ENCODE assay signal across 10 cellular contexts in genomic region chr9:129606161-129607025, GRCh38. TPM values are rescaled to one million over a fixed set of nuclear protein-coding genes. Genes with fewer than 3 reads are reported as not detected.
DNase-seq lines count a peak whose midpoint lies in the region; ATAC-seq, FAIRE-seq and TF ChIP-seq lines count a peak whose summit lies in the region.
"Had no signal": no experiment of that assay in that cellular context is flagged by ENCODE, and none has a peak within 500 bp of the region (broad histone marks: within the 10 kb centered on the region; RNA-seq: fewer than 3 reads in every experiment).

No MANE protein-coding gene starts in this region.

- peak overlapping the region; percentile 89 for H4K91ac ChIP-seq in trophoblast cell (ENCODE audit: low read depth, low read length)

- no peak for TF ChIP-seq EP300 in A549 (IDR thresholded peaks at IDR 0.05)

- H3K79me1 ChIP-seq in trophoblast cell (ENCODE audit: low read length) = peaks cover 35% of the 10 kb centered on the region

- peak overlapping the region; percentile 94 for H2AK5ac ChIP-seq in trophoblast cell (ENCODE audit: low read length)

- 86% methylated on average over 14 of the region's 15 CpGs for WGBS in A549 (ENCODE audit: missing lambda C conversion rate)
- WGBS in right cardiac atrium = 54% methylated on average over 15 of the region's 15 CpGs
- WGBS in trophoblast cell (ENCODE audit: extremely low coverage, insufficient coverage, insufficient read length) = no CpG with 5 or more reads among the region's 15 CpGs

- H3K27me3 ChIP-seq in right cardiac atrium (ENCODE audit: control insufficient read depth, insufficient read depth) (no peaks in the 10 kb centered on the region), trophoblast cell (ENCODE audit: insufficient read depth, low read length) (no peaks in the 10 kb centered on the region)

- no peak overlapping the region for H2AFZ ChIP-seq in trophoblast cell (ENCODE audit: insufficient read depth, low read length, poor library complexity)

- peak overlapping the region; percentile 40 for H4K12ac ChIP-seq in trophoblast cell (ENCODE audit: low read depth, low read length)

- H3K14ac ChIP-seq in trophoblast cell (ENCODE audit: low read length) = peak overlapping the region; percentile 82

- H3K9me3 ChIP-seq in A549 = no peaks in the 10 kb centered on the region
- no peaks in the 10 kb centered on the region for H3K9me3 ChIP-seq in right cardiac atrium (ENCODE audit: control insufficient read depth, low read length)
- H3K9me3 ChIP-seq in trophoblast cell (ENCODE audit: insufficient read depth, low read depth, low read length) = peaks cover 4% of the 10 kb centered on the region

- H2BK5ac ChIP-seq in trophoblast cell (ENCODE audit: low read depth, low read length, poor library complexity) = peak overlapping the region; percentile 24

- H3K23ac ChIP-seq in trophoblast cell (ENCODE audit: low read length) = no peak overlapping the region

- POLR2A ChIA-PET in A549 (lab: Yijun Ruan, JAX) = interaction anchor here (0.9 to 2.9 kb wide), 3 partner anchors 10 to 428 kb away, joined by 3 to 11 read pairs (median 8); partner anchors contain the start of gene IER5L

- no peak for TF ChIP-seq CTCF in A549 (IDR thresholded peaks at IDR 0.05)

- H3K27ac ChIP-seq in A549 (peak overlapping the region; percentile 100), angular gyrus (ENCODE audit: low read depth, low read length) (peak overlapping the region; percentile 42), right cardiac atrium (ENCODE audit: low read length) (peak overlapping the region; percentile 84), trophoblast cell (ENCODE audit: low read depth, low read length) (no peak overlapping the region)

- H3K4me3 ChIP-seq in A549 = no peak overlapping the region
- no peak overlapping the region for H3K4me3 ChIP-seq in right cardiac atrium (ENCODE audit: low read length)
- H3K4me3 ChIP-seq in trophoblast cell (ENCODE audit: low read depth, low read length) = no peak overlapping the region

- DNase-seq in A549 (ENCODE audit: low read depth in 1 of 2, low spot score in 1 of 2) = no peak
- DNase-seq in right cardiac atrium = peak in 1 of 3 donors; percentile 55
- DNase-seq in trophoblast cell = no peak
- no peak for DNase-seq in NCI-H2171 treated with DMSO at 0.1 percent for 48 hours (lab: John Stamatoyannopoulos, UW)
- no peak for DNase-seq in NCI-H146 (lab: John Stamatoyannopoulos, UW)
- DNase-seq in retina = no peak
- DNase-seq: occipital lobe had no signal

- TF ChIP-seq RAD21 in A549 (conservative IDR thresholded peaks at IDR 0.05 in 1 of 2, IDR thresholded peaks at IDR 0.05 in 1 of 2) = no peak

- CTCF ChIA-PET in A549 (lab: Yijun Ruan, JAX) = interaction anchor here (0.5 to 23.2 kb wide), 13 partner anchors 10 to 470 kb away, joined by 3 to 653 read pairs (median 4); partner anchors contain the start of genes C9orf50, IER5L and NTMT1

- H3K4me1 ChIP-seq in A549 (peaks cover 69% of the 10 kb centered on the region), right cardiac atrium (ENCODE audit: control insufficient read depth, insufficient read depth, low read length) (peaks cover 3% of the 10 kb centered on the region), trophoblast cell (ENCODE audit: control insufficient read depth in 1 of 2, insufficient read depth in 2 of 2, low read length in 2 of 2) (peaks cover 22 to 24% of the 10 kb centered on the region in 2 experiments)

- no peak for FAIRE-seq in A549 (lab: Jason Lieb, UNC)
- FAIRE-seq: frontal cortex had no signal

- no peak for TF ChIP-seq POLR2A in A549 (IDR thresholded peaks at IDR 0.05; ENCODE audit: low read length)

- peak overlapping the region; percentile 83; the same call in 2 of the 3 replicates for H3K4me2 ChIP-seq in A549
- H3K4me2 ChIP-seq in trophoblast cell (ENCODE audit: low read length) = no peak overlapping the region

- peaks cover 11% of the 10 kb centered on the region for H3K79me2 ChIP-seq in trophoblast cell (ENCODE audit: control insufficient read depth, insufficient read depth, low read length, poor library complexity)

- H3K36me3 ChIP-seq in trophoblast cell (ENCODE audit: control insufficient read depth in 1 of 2, insufficient read depth in 2 of 2, low read length in 2 of 2) = no peaks in the 10 kb centered on the region

- no peak for ATAC-seq in A549
- no peak for ATAC-seq in right cardiac atrium
- ATAC-seq in GM18873 (IDR thresholded peaks at IDR 0.05; ENCODE audit: low FRiP score, unreplicated experiment) = no peak

- no peak overlapping the region for H3K9ac ChIP-seq in trophoblast cell (ENCODE audit: low read length)

- H3K18ac ChIP-seq in trophoblast cell (ENCODE audit: low read length) = peak overlapping the region; percentile 82

- intact Hi-C loops in right cardiac atrium (cut with DNase I) = loop anchor here in 3 of 4 donors (5.0 to 10.0 kb wide), 3 partner anchors 109 to 252 kb away; no protein-coding TSS in a partner anchor

- peak overlapping the region; percentile 37 for H3K4ac ChIP-seq in trophoblast cell (ENCODE audit: low read depth, low read length)

- H4K8ac ChIP-seq in trophoblast cell (ENCODE audit: low read depth, low read length) = peak overlapping the region; percentile 59

- peak overlapping the region; percentile 77 for H2BK120ac ChIP-seq in trophoblast cell (ENCODE audit: insufficient read depth, low read length, poor library complexity)

- peak overlapping the region; percentile 98 for H2BK12ac ChIP-seq in trophoblast cell (ENCODE audit: low read length)

TF ChIP-seq in A549, 52 proteins besides CTCF, POLR2A, EP300 and RAD21:
- no peak for TF ChIP-seq HDAC2 (IDR thresholded peaks at IDR 0.05)
- 0 out of 2 replicates have a peak, but pooled peaks have one; percentile 23 for TF ChIP-seq MAX (IDR thresholded peaks at IDR 0.05)
- no peak for TF ChIP-seq CBX2 (IDR thresholded peaks at IDR 0.05; ENCODE audit: borderline replicate concordance, low read depth)
- TF ChIP-seq RARB (CRISPR knock-in tag; IDR thresholded peaks at IDR 0.05) = no peak
- peak; percentile 80 for TF ChIP-seq ZFP36 (IDR thresholded peaks at IDR 0.05; ENCODE audit: borderline replicate concordance, partially characterized antibody)
- no peak for TF ChIP-seq SMC3 (IDR thresholded peaks at IDR 0.05)
- no peak for TF ChIP-seq MAFK (IDR thresholded peaks at IDR 0.05; ENCODE audit: partially characterized antibody)
- TF ChIP-seq KDM1A (IDR thresholded peaks at IDR 0.05; ENCODE audit: low read depth) = peak; percentile 61; the same call in 1 of the 2 replicates
- TF ChIP-seq RNF2 (IDR thresholded peaks at IDR 0.05; ENCODE audit: borderline replicate concordance, low read depth) = no peak
- no peak for TF ChIP-seq ESRRA (IDR thresholded peaks at IDR 0.05; ENCODE audit: borderline replicate concordance, low read length)
- TF ChIP-seq CHD4 (IDR thresholded peaks at IDR 0.05; ENCODE audit: borderline replicate concordance) = no peak
TF ChIP-seq in A549: peak in this region for 3.

RNA-seq across cellular contexts. Expression of gene C9orf50, which starts 14.5 kb away (rescaled TPM):
- polyA plus RNA-seq in A549 (2011; rRNA removed) = 0.10 TPM in 1 of 2 replicates, not detected in the other
- 0.08 TPM in 1 of 2 replicates, not detected in the other for polyA plus RNA-seq in A549 (2012; cell fraction: cytosol; rRNA removed)
- 0.07 TPM in 1 of 2 replicates, not detected in the other for polyA plus RNA-seq in A549 (2012; cell fraction: nucleus; rRNA removed)
- polyA plus RNA-seq in A549 (2017; fragmentation: RNase III; extraction: RNeasy Plus Mini Kit Qiagen cat#74134 plus additional on column Dnase treatment) = 0.05 TPM in 1 of 3 replicates, not detected in the others
- polyA minus RNA-seq in A549 (2011; rRNA and poly(A)+ RNA removed) = not detected in 2 replicates
- total RNA-seq in right cardiac atrium = under 1 TPM in 1 of 4 donors, not detected in 3; 0.20 TPM
- polyA plus RNA-seq in right cardiac atrium = not detected
- polyA plus RNA-seq in trophoblast cell (2013) = 0.07 TPM in 1 of 2 replicates, not detected in the other
- total RNA-seq: frontal cortex, occipital lobe had no signal

RNA-seq across cellular contexts. Expression of gene NTMT1, which starts 19.6 kb away (rescaled TPM):
- polyA plus RNA-seq in A549 (2011; rRNA removed) = 39.2 and 49.4 TPM in 2 replicates
- polyA plus RNA-seq in A549 (2012; cell fraction: cytosol; rRNA removed) = 114 and 118 TPM in 2 replicates
- polyA plus RNA-seq in A549 (2012; cell fraction: nucleus; rRNA removed) = 71.4 and 87.0 TPM in 2 replicates
- polyA plus RNA-seq in A549 (2017; fragmentation: RNase III; extraction: RNeasy Plus Mini Kit Qiagen cat#74134 plus additional on column Dnase treatment) = 75.8 to 96.4 TPM (median 92.2 TPM) in 3 replicates
- polyA minus RNA-seq in A549 (2011; rRNA and poly(A)+ RNA removed) = 29.6 and 37.6 TPM in 2 replicates
- total RNA-seq in right cardiac atrium = 10 to 100 TPM; 45.0 to 55.2 (median 48.6) TPM
- 78.1 TPM for polyA plus RNA-seq in right cardiac atrium
- 31.8 and 32.6 TPM in 2 replicates for polyA plus RNA-seq in trophoblast cell (2013)

RNA-seq across cellular contexts. Expression of gene ASB6, which starts 35.6 kb away (rescaled TPM):
- polyA plus RNA-seq in A549 (2011; rRNA removed) (9.2 and 9.4 TPM in 2 replicates), A549 (2017; fragmentation: RNase III; extraction: RNeasy Plus Mini Kit Qiagen cat#74134 plus additional on column Dnase treatment) (16.3 to 17.3 TPM (median 16.3 TPM) in 3 replicates), right cardiac atrium (9.8 TPM)
- 19.0 and 23.7 TPM in 2 replicates for polyA plus RNA-seq in A549 (2012; cell fraction: cytosol; rRNA removed)
- 31.4 and 37.7 TPM in 2 replicates for polyA plus RNA-seq in A549 (2012; cell fraction: nucleus; rRNA removed)
- polyA minus RNA-seq in A549 (2011; rRNA and poly(A)+ RNA removed) = 7.4 and 8.4 TPM in 2 replicates
- total RNA-seq in right cardiac atrium = 10 to 100 TPM in 3 of 4 donors, 1 to 10 TPM in 1; 9.1 to 10.7 (median 10.2) TPM
- 16.6 and 17.9 TPM in 2 replicates for polyA plus RNA-seq in trophoblast cell (2013)

RNA-seq across cellular contexts. Expression of gene PRRX2, which starts 59.1 kb away (rescaled TPM):
- 0.90 and 0.95 TPM in 2 replicates for polyA plus RNA-seq in A549 (2011; rRNA removed)
- 4.3 and 6.6 TPM in 2 replicates for polyA plus RNA-seq in A549 (2012; cell fraction: cytosol; rRNA removed)
- polyA plus RNA-seq in A549 (2012; cell fraction: nucleus; rRNA removed) = 3.9 and 5.1 TPM in 2 replicates
- polyA plus RNA-seq in A549 (2017; fragmentation: RNase III; extraction: RNeasy Plus Mini Kit Qiagen cat#74134 plus additional on column Dnase treatment) = 2.2 to 2.7 TPM (median 2.3 TPM) in 3 replicates
- polyA minus RNA-seq in A549 (2011; rRNA and poly(A)+ RNA removed) = 0.79 and 1.0 TPM in 2 replicates
- 1 to 10 TPM; 1.8 to 5.7 (median 3.7) TPM for total RNA-seq in right cardiac atrium
- 2.6 TPM for polyA plus RNA-seq in right cardiac atrium
- polyA plus RNA-seq in trophoblast cell (2013) = 1.3 and 1.4 TPM in 2 replicates
- total RNA-seq: frontal cortex had no signal
